In genomic region chr5:109156885-109157284, GRCh38 we compare ENCODE assay signal across 24 cellular contexts.
"Had no signal": no experiment of that assay in that cellular context is flagged by ENCODE, and none has a peak within 500 bp of the region (broad histone marks: within the 10 kb centered on the region; RNA-seq: fewer than 3 reads in every experiment).

No MANE protein-coding gene starts in this region.

- DNase-seq: dermis blood vessel endothelial cell; dorsolateral prefrontal cortex; effector CD4-positive, alpha-beta T cell; effector memory CD4-positive, alpha-beta T cell; foreskin keratinocyte; heart left ventricle; hypothalamus; left cardiac atrium; left lung; left ventricle myocardium superior; lower lobe of right lung; mesenchymal stem cell; midbrain; naive B cell; naive thymus-derived CD8-positive, alpha-beta T cell had no signal

- H3K4me3 ChIP-seq: coronary artery, dorsolateral prefrontal cortex, esophagus muscularis mucosa, gastroesophageal sphincter, heart left ventricle, hepatocyte, left lung, lower lobe of right lung had no signal

- FAIRE-seq: colon, endothelial cell of umbilical vein, frontal cortex, islet of Langerhans, keratinocyte had no signal

- H3K27ac ChIP-seq: coronary artery, dorsolateral prefrontal cortex, esophagus muscularis mucosa, foreskin keratinocyte, gastroesophageal sphincter, heart left ventricle, hepatocyte, left lung, lower lobe of right lung had no signal

- ATAC-seq: foreskin keratinocyte; gastroesophageal sphincter; heart left ventricle; left cardiac atrium; left lung; left ventricle myocardium superior; lower lobe of right lung; naive thymus-derived CD8-positive, alpha-beta T cell had no signal

- H3K4me1 ChIP-seq: foreskin keratinocyte, heart left ventricle, left lung, lower lobe of right lung had no signal

- H3K9me3 ChIP-seq: esophagus muscularis mucosa, gastroesophageal sphincter, heart left ventricle, left lung, lower lobe of right lung had no signal

- H3K79me2 ChIP-seq: hepatocyte had no signal

- H3K4me2 ChIP-seq: hepatocyte had no signal

- H3K27me3 ChIP-seq: dorsolateral prefrontal cortex, esophagus muscularis mucosa, foreskin keratinocyte, gastroesophageal sphincter, heart left ventricle, hepatocyte, left lung had no signal

- H2AFZ ChIP-seq: hepatocyte had no signal

- H3K36me3 ChIP-seq: esophagus muscularis mucosa, gastroesophageal sphincter, heart left ventricle, left lung, lower lobe of right lung had no signal
